Comparison of ENCODE assay signal across 21 cellular contexts in the genomic region with DNA sequence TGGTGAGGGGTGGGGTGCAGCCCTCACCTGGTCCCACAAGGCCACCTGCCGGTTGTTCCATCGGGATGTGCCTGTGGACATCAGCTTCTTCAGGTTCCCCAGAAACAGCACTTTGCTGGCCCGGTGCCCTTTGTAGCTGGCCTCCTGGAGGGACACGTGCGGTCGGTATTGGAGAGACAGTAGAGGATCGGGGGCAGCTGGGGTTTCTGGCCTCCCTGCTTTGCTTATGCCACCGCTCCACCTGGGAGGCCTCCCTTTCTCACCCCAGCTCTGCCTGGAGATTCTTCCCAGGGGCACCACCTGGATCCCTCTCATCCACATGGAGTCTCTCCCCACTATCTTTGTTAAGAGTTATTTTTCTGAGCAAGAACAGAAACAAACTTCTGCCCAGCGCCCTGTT. TPM values are rescaled to one million over a fixed set of nuclear protein-coding genes. Genes with fewer than 3 reads are reported as not detected.
DNase-seq lines count a peak whose midpoint lies in the region; ATAC-seq and TF ChIP-seq lines count a peak whose summit lies in the region.
"Had no signal": no experiment of that assay in that cellular context is flagged by ENCODE, and none has a peak within 500 bp of the region (broad histone marks: within the 10 kb centered on the region; RNA-seq: fewer than 3 reads in every experiment).

No MANE protein-coding gene starts in this region.

- no peak overlapping the region for H3K4me2 ChIP-seq in neuronal stem cell (ENCODE audit: insufficient read depth, low read length, poor library complexity, severe bottlenecking)
- no peak overlapping the region for H3K4me2 ChIP-seq in OCI-LY7 (ENCODE audit: low read length)

- H3K4ac ChIP-seq in neuronal stem cell (ENCODE audit: low read length) = no peak overlapping the region

- H2BK15ac ChIP-seq in neuronal stem cell (ENCODE audit: low read length) = no peak overlapping the region

- peak overlapping the region; percentile 80 for H2AK5ac ChIP-seq in neuronal stem cell (ENCODE audit: low read depth, low read length)

- peaks cover 0 to 24% (median 0%) of the 10 kb centered on the region in 3 experiments for H3K27me3 ChIP-seq in neuronal stem cell (ENCODE audit: control insufficient read depth in 3 of 3, insufficient read depth in 3 of 3, low read depth in 1 of 3, low read length in 3 of 3)

- H3K36me3 ChIP-seq in neuronal stem cell (replicated peaks in 1 of 2; ENCODE audit: control insufficient read depth in 2 of 2, insufficient read depth in 2 of 2, low read length in 2 of 2) (no peaks in the 10 kb centered on the region), OCI-LY7 (ENCODE audit: insufficient read depth, low read length) (no peaks in the 10 kb centered on the region)
- H3K36me3 ChIP-seq: SJCRH30 had no signal

- no peaks in the 10 kb centered on the region for H4K20me1 ChIP-seq in OCI-LY7 (ENCODE audit: insufficient read depth, low read length)

- H3K27ac Mint-ChIP-seq in activated T-helper 17 cell treated with anti-CD3 and anti-CD28 coated beads, Interleukin-2, amount 50 U/mL, for 72 hours = peak overlapping the region; percentile 9

- POLR2A ChIA-PET in OCI-LY7 (lab: Charles Lee) = interaction anchor here (1.5 to 3.4 kb wide), 2 partner anchors 11 to 37 kb away, joined by 3 to 11 read pairs; no protein-coding TSS in a partner anchor

- CTCF ChIA-PET in OCI-LY7 (lab: Charles Lee; ENCODE audit: unreplicated experiment) = no interaction called here

- H2BK12ac ChIP-seq in neuronal stem cell (ENCODE audit: low read length) = no peak overlapping the region

- WGBS in neuronal stem cell (ENCODE audit: extremely low coverage in 2 of 2, insufficient read length in 2 of 2, insufficient replicate concordance in 1 of 2), 2 donors = no CpG with 5 or more reads among the region's 9 CpGs

- H4K91ac ChIP-seq in neuronal stem cell (ENCODE audit: low read depth, low read length, poor library complexity) = no peak overlapping the region

- H3K4me3 Mint-ChIP-seq in activated T-helper 17 cell treated with anti-CD3 and anti-CD28 coated beads, Interleukin-2, amount 50 U/mL, for 72 hours = no peak overlapping the region

- no peak overlapping the region for H3K27ac ChIP-seq in neuronal stem cell (replicated peaks; ENCODE audit: low read length)
- no peak overlapping the region for H3K27ac ChIP-seq in OCI-LY7 (ENCODE audit: low read depth, low read length, poor library complexity, severe bottlenecking)
- H3K27ac ChIP-seq: C4-2B, SJCRH30 had no signal

- H3K9me3 ChIP-seq in neuronal stem cell (replicated peaks in 1 of 2; ENCODE audit: control insufficient read depth in 2 of 2, insufficient read depth in 1 of 2, low read depth in 1 of 2, low read length in 2 of 2) (no peaks in the 10 kb centered on the region), OCI-LY7 (ENCODE audit: low read length) (no peaks in the 10 kb centered on the region)
- H3K9me3 ChIP-seq: SJCRH30 had no signal

- peak; percentile 3 for DNase-seq in activated CD4-positive, CD25-positive, alpha-beta regulatory T cell treated with anti-CD3 and anti-CD28 coated beads, Interleukin-2, amount 50 U/mL, for 72 hours
- DNase-seq in COLO668 (lab: John Stamatoyannopoulos, UW; ENCODE audit: unreplicated experiment) (peak; percentile 32), neuronal stem cell (ENCODE audit: low spot score) (no peak), GOT3 (lab: John Stamatoyannopoulos, UW) (no peak), OCI-LY7 (ENCODE audit: low spot score) (no peak)
- DNase-seq: AML-193; COR-L47; DMS79; H7; Kasumi-1; NCI-H1436; NCI-H2029; NCI-H2227 treated with DMSO at 0.1 percent for 48 hours; NCI-H510A; NK-92 treated with Interleukin-12 subunit alpha and Interleukin-12 subunit beta, amount 100 ng/mL, for 24 hours; SJCRH30 had no signal

- H3K27me3 Mint-ChIP-seq in activated T-helper 17 cell treated with anti-CD3 and anti-CD28 coated beads, Interleukin-2, amount 50 U/mL, for 72 hours = no peaks in the 10 kb centered on the region

- H3K18ac ChIP-seq in neuronal stem cell (ENCODE audit: low read length) = no peak overlapping the region

- no peaks in the 10 kb centered on the region for H3K9me2 ChIP-seq in OCI-LY7 (ENCODE audit: insufficient read depth, low read length)

- H2BK5ac ChIP-seq in neuronal stem cell (ENCODE audit: low read length) = no peak overlapping the region

- no peaks in the 10 kb centered on the region for H3K79me1 ChIP-seq in neuronal stem cell (ENCODE audit: low read depth, low read length)

- H3K14ac ChIP-seq in neuronal stem cell (ENCODE audit: low read length) = no peak overlapping the region

- no peaks in the 10 kb centered on the region for H3K9me3 Mint-ChIP-seq in activated T-helper 17 cell treated with anti-CD3 and anti-CD28 coated beads, Interleukin-2, amount 50 U/mL, for 72 hours

- intact Hi-C loops in OCI-LY7 (cut with micrococcal nuclease; ENCODE audit: unreplicated experiment) = loop anchor here (5.0 kb wide), 1 partner anchor 60 kb away; no protein-coding TSS in a partner anchor

- H3K4me3 ChIP-seq in neuronal stem cell (ENCODE audit: low read length in 2 of 2) (no peak overlapping the region), OCI-LY7 (ENCODE audit: low read depth, low read length, poor library complexity, severe bottlenecking) (no peak overlapping the region)
- H3K4me3 ChIP-seq: SJCRH30 had no signal

- ATAC-seq in activated CD4-positive, CD25-positive, alpha-beta regulatory T cell treated with anti-CD3 and anti-CD28 coated beads, Interleukin-2, amount 50 U/mL, for 24 hours = no peak
- no peak for ATAC-seq in activated T-helper 17 cell treated with anti-CD3 and anti-CD28 coated beads, Interleukin-2, amount 50 U/mL, for 72 hours (replicated peaks)
- ATAC-seq in HG03571 (IDR thresholded peaks at IDR 0.05; ENCODE audit: unreplicated experiment) = no peak
- ATAC-seq: Panc1 had no signal

- H3K36me3 Mint-ChIP-seq in activated T-helper 17 cell treated with anti-CD3 and anti-CD28 coated beads, Interleukin-2, amount 50 U/mL, for 72 hours (ENCODE audit: low read depth) = peaks cover 6% of the 10 kb centered on the region

- H2AFZ ChIP-seq in neuronal stem cell (ENCODE audit: low read length) (no peak overlapping the region), OCI-LY7 (ENCODE audit: low read length) (no peak overlapping the region)

- no peak overlapping the region for H3K9ac ChIP-seq in neuronal stem cell (ENCODE audit: low read depth, low read length, poor library complexity)

- peaks cover 0 to 10% of the 10 kb centered on the region in 2 donors for H3K4me1 ChIP-seq in neuronal stem cell (ENCODE audit: control insufficient read depth in 2 of 2, insufficient read depth in 1 of 2, low read depth in 1 of 2, low read length in 2 of 2)
- H3K4me1 ChIP-seq in OCI-LY7 (ENCODE audit: insufficient read depth, low read length, poor library complexity, severe bottlenecking) = peaks cover 23% of the 10 kb centered on the region
- H3K4me1 ChIP-seq: SJCRH30 had no signal

- no peak overlapping the region for H4K8ac ChIP-seq in neuronal stem cell (ENCODE audit: low read depth, low read length)

- no peaks in the 10 kb centered on the region for H3K79me2 ChIP-seq in OCI-LY7 (ENCODE audit: insufficient read depth, low read depth, low read length)

- H3K4me1 Mint-ChIP-seq in activated T-helper 17 cell treated with anti-CD3 and anti-CD28 coated beads, Interleukin-2, amount 50 U/mL, for 72 hours = peaks cover 4% of the 10 kb centered on the region

- no peak for TF ChIP-seq CTCF in OCI-LY7 (conservative IDR thresholded peaks at IDR 0.05; ENCODE audit: low read length)

- peak overlapping the region; percentile 7 for H2BK120ac ChIP-seq in neuronal stem cell (ENCODE audit: low read depth, low read length)

- H3K23ac ChIP-seq in neuronal stem cell (ENCODE audit: low read depth, low read length, poor library complexity) = no peak overlapping the region

- BruUV-seq in OCI-LY7 (replicated peaks; lab: Mats Ljungman, UMichigan) = no TSS peak

RNA-seq across cellular contexts. Expression of a gene that starts 13.1 kb away (rescaled TPM):
- 10 to 100 TPM; 43.4 to 57.8 TPM for total RNA-seq in activated T-helper 17 cell treated with anti-CD3 and anti-CD28 coated beads, Interleukin-2, amount 50 U/mL, for 72 hours
- polyA plus RNA-seq in neuronal stem cell (2013, experiment 1 of 2) = 1.7 TPM
- 1.9 TPM for polyA plus RNA-seq in neuronal stem cell (2013, experiment 2 of 2)
- total RNA-seq in OCI-LY7 (2014; rRNA removed; shearing (Covaris generic)) = 18.4 and 21.4 TPM in 2 replicates
- 26.0 and 31.2 TPM in 2 replicates for total RNA-seq in OCI-LY7 (2022)

Comparison
In these comparisons a context has a peak if more than half of its experiments do, and no peak if none do; other contexts are left out.
1. DNase-seq: peak in activated CD4-positive, CD25-positive, alpha-beta regulatory T cell treated with anti-CD3 and anti-CD28 coated beads, Interleukin-2, amount 50 U/mL, for 72 hours (single experiment) and COLO668 (single experiment); none in neuronal stem cell (single experiment), GOT3 (single experiment) and OCI-LY7 (single experiment).